In genomic region chr11:27926056-27926455, GRCh38 we compare ENCODE assay signal across 18 cellular contexts.
DNase-seq lines count a peak whose midpoint lies in the region; ATAC-seq and TF ChIP-seq lines count a peak whose summit lies in the region.
"Had no signal": no experiment of that assay in that cellular context is flagged by ENCODE, and none has a peak within 500 bp of the region (broad histone marks: within the 10 kb centered on the region; RNA-seq: fewer than 3 reads in every experiment).

No MANE protein-coding gene starts in this region.

- H3K79me2 ChIP-seq in PC-9 (ENCODE audit: low read depth) = no peaks in the 10 kb centered on the region
- no peaks in the 10 kb centered on the region for H3K79me2 ChIP-seq in trophoblast cell (ENCODE audit: control insufficient read depth, insufficient read depth, low read length, poor library complexity)

- H3K27ac Mint-ChIP-seq in HFFc6 = peak overlapping the region; percentile 89
- H3K27ac Mint-ChIP-seq in chondrocyte (ENCODE audit: unreplicated experiment) = peak overlapping the region; percentile 57
- H3K27ac Mint-ChIP-seq: CD14-positive monocyte had no signal

- H3K18ac ChIP-seq in trophoblast cell (ENCODE audit: low read length) = no peak overlapping the region

- CTCF ChIA-PET in PC-9 (lab: Charles Lee) = interaction anchor here (0.6 kb wide), 1 partner anchor 180 kb away, joined by 4 read pairs; no protein-coding TSS in a partner anchor

- no peak for ATAC-seq in HG02763 (IDR thresholded peaks at IDR 0.05; ENCODE audit: unreplicated experiment)
- ATAC-seq: Panc1 had no signal

- no peak overlapping the region for H2BK5ac ChIP-seq in trophoblast cell (ENCODE audit: low read depth, low read length, poor library complexity)

- H3K79me1 ChIP-seq in trophoblast cell (ENCODE audit: low read length) = no peaks in the 10 kb centered on the region

- peaks cover 0 to 28% (median 13%) of the 10 kb centered on the region in 10 experiments; a peak in 13 of 20 replicates for H3K4me1 ChIP-seq in BLaER1 treated with 17β-estradiol and CSF1 and Interleukin-3, amounts not matched to agents 10 nM and 100 nM
- H3K4me1 ChIP-seq in PC-9 (replicated peaks; ENCODE audit: insufficient read depth) = peaks cover 16% of the 10 kb centered on the region
- H3K4me1 ChIP-seq in trophoblast cell (ENCODE audit: control insufficient read depth in 1 of 2, insufficient read depth in 2 of 2, low read length in 2 of 2) = peaks cover 0 to 7% of the 10 kb centered on the region in 2 experiments

- no peak overlapping the region for H2BK120ac ChIP-seq in trophoblast cell (ENCODE audit: insufficient read depth, low read length, poor library complexity)

- BruUV-seq in PC-9 (replicated peaks; lab: Mats Ljungman, UMichigan) = no TSS peak

- peak overlapping the region in 6 of 11 experiments; percentile 20 to 79 (median 59); a peak in 9 of 22 replicates for H3K4me2 ChIP-seq in BLaER1 treated with 17β-estradiol and CSF1 and Interleukin-3, amounts not matched to agents 10 nM and 100 nM
- H3K4me2 ChIP-seq in PC-9 (peak overlapping the region; percentile 24; the same call in 1 of the 2 replicates), trophoblast cell (ENCODE audit: low read length) (no peak overlapping the region)

- peaks cover 61% of the 10 kb centered on the region for H3K4me1 Mint-ChIP-seq in HFFc6 (ENCODE audit: low read depth)
- peaks cover 23% of the 10 kb centered on the region for H3K4me1 Mint-ChIP-seq in chondrocyte (ENCODE audit: low read depth)
- H3K4me1 Mint-ChIP-seq: CD14-positive monocyte had no signal

- H3K27ac ChIP-seq in BLaER1 treated with 17β-estradiol and CSF1 and Interleukin-3, amounts not matched to agents 10 nM and 100 nM = peak overlapping the region in 4 of 11 experiments; percentile 29 to 42 (median 35); a peak in 6 of 22 replicates
- H3K27ac ChIP-seq in PC-9 (no peak overlapping the region), trophoblast cell (ENCODE audit: low read depth, low read length) (no peak overlapping the region)

- no peaks in the 10 kb centered on the region for H3K36me3 ChIP-seq in BLaER1 treated with 17β-estradiol and CSF1 and Interleukin-3, amounts not matched to agents 10 nM and 100 nM
- H3K36me3 ChIP-seq in PC-9 (ENCODE audit: low read depth) = no peaks in the 10 kb centered on the region
- no peaks in the 10 kb centered on the region for H3K36me3 ChIP-seq in trophoblast cell (ENCODE audit: control insufficient read depth in 1 of 2, insufficient read depth in 2 of 2, low read length in 2 of 2)

- TF ChIP-seq CTCF in HFFc6 (IDR thresholded peaks at IDR 0.05) (no peak), PC-9 (conservative IDR thresholded peaks at IDR 0.05) (no peak), chondrocyte (IDR thresholded peaks at IDR 0.05) (no peak)

- peaks cover 34% of the 10 kb centered on the region for H3K36me3 Mint-ChIP-seq in HFFc6 (ENCODE audit: low read depth)
- no peaks in the 10 kb centered on the region for H3K36me3 Mint-ChIP-seq in chondrocyte (ENCODE audit: low read depth)
- H3K36me3 Mint-ChIP-seq: CD14-positive monocyte had no signal

- H3K9me3 Mint-ChIP-seq in HFFc6 (peaks cover 10% of the 10 kb centered on the region), chondrocyte (ENCODE audit: low read depth) (peaks cover 8% of the 10 kb centered on the region)

- H3K4me3 Mint-ChIP-seq in HFFc6 = no peak overlapping the region; the same call in 1 of the 2 replicates
- H3K4me3 Mint-ChIP-seq in chondrocyte (ENCODE audit: unreplicated experiment) = no peak overlapping the region
- H3K4me3 Mint-ChIP-seq: CD14-positive monocyte had no signal

- H3K9me3 ChIP-seq in BLaER1 treated with 17β-estradiol and CSF1 and Interleukin-3, amounts not matched to agents 10 nM and 100 nM (replicated peaks in 1 of 11) = peaks cover 0 to 27% (median 4%) of the 10 kb centered on the region in 11 experiments; a peak in 8 of 22 replicates
- H3K9me3 ChIP-seq in PC-9 (ENCODE audit: insufficient read depth, low read depth) = no peaks in the 10 kb centered on the region; the same call in none of the 2 replicates
- H3K9me3 ChIP-seq in trophoblast cell (ENCODE audit: insufficient read depth, low read depth, low read length) = no peaks in the 10 kb centered on the region

- H3K9ac ChIP-seq in BLaER1 treated with 17β-estradiol and CSF1 and Interleukin-3, amounts not matched to agents 10 nM and 100 nM = no peak overlapping the region
- no peak overlapping the region for H3K9ac ChIP-seq in trophoblast cell (ENCODE audit: low read length)

- intact Hi-C loops in PC-9 (cut with micrococcal nuclease; ENCODE audit: unreplicated experiment) = no loop called here

- no peak overlapping the region for H2AK5ac ChIP-seq in trophoblast cell (ENCODE audit: low read length)

- H3K27me3 Mint-ChIP-seq in HFFc6 (ENCODE audit: insufficient read depth) (no peaks in the 10 kb centered on the region), chondrocyte (ENCODE audit: low read depth) (no peaks in the 10 kb centered on the region)

- H2BK12ac ChIP-seq in trophoblast cell (ENCODE audit: low read length) = no peak overlapping the region

- no peak overlapping the region for H4K91ac ChIP-seq in trophoblast cell (ENCODE audit: low read depth, low read length)

- H4K12ac ChIP-seq in trophoblast cell (ENCODE audit: low read depth, low read length) = no peak overlapping the region

- H4K20me1 ChIP-seq in BLaER1 treated with 17β-estradiol and CSF1 and Interleukin-3, amounts not matched to agents 10 nM and 100 nM = no peaks in the 10 kb centered on the region
- H4K20me1 ChIP-seq in PC-9 (ENCODE audit: insufficient read depth) = no peaks in the 10 kb centered on the region; the same call in 1 of the 2 replicates

- no peak overlapping the region for H2AFZ ChIP-seq in PC-9
- no peak overlapping the region for H2AFZ ChIP-seq in trophoblast cell (ENCODE audit: insufficient read depth, low read length, poor library complexity)

- H3K23ac ChIP-seq in trophoblast cell (ENCODE audit: low read length) = no peak overlapping the region

- DNase-seq in HFFc6 (no peak), PC-9 (no peak), chondrocyte (ENCODE audit: low spot score) (no peak), HUDEP-2 (lab: John Stamatoyannopoulos, UW; ENCODE audit: unreplicated experiment in 76 of 76) (no peak), trophoblast cell (no peak), cerebellar nuclear complex (lab: John Stamatoyannopoulos, UW) (no peak)
- DNase-seq: DMS79, H7, MV-4-11, NCI-H187, NCI-H2227 treated with DMSO at 0.1 percent for 48 hours, NCI-H510A treated with DMSO at 0.1 percent for 48 hours, NCI-H774, Right ventricle myocardium superior had no signal

- no peak overlapping the region for H4K8ac ChIP-seq in trophoblast cell (ENCODE audit: low read depth, low read length)

- POLR2A ChIA-PET in PC-9 (lab: Charles Lee; ENCODE audit: unreplicated experiment) = no interaction called here

- no peak overlapping the region for H3K4me3 ChIP-seq in BLaER1 treated with 17β-estradiol and CSF1 and Interleukin-3, amounts not matched to agents 10 nM and 100 nM
- no peak overlapping the region for H3K4me3 ChIP-seq in PC-9
- no peak overlapping the region for H3K4me3 ChIP-seq in trophoblast cell (ENCODE audit: low read depth, low read length)

- peaks cover 7% of the 10 kb centered on the region for H3F3A ChIP-seq in PC-9 (ENCODE audit: insufficient read depth, low read depth)

- H3K27me3 ChIP-seq in BLaER1 treated with 17β-estradiol and CSF1 and Interleukin-3, amounts not matched to agents 10 nM and 100 nM = no peaks in the 10 kb centered on the region; a peak in 1 of 22 replicates
- H3K27me3 ChIP-seq in PC-9 (ENCODE audit: insufficient read depth, low read depth) (no peaks in the 10 kb centered on the region), trophoblast cell (ENCODE audit: insufficient read depth, low read length) (no peaks in the 10 kb centered on the region)

- no CpG with 5 or more reads among the region's 2 CpGs for WGBS in trophoblast cell (ENCODE audit: extremely low coverage, insufficient coverage, insufficient read length)

- no peaks in the 10 kb centered on the region for H3K9me2 ChIP-seq in PC-9 (ENCODE audit: insufficient read depth)

- no peak overlapping the region for H3K4ac ChIP-seq in trophoblast cell (ENCODE audit: low read depth, low read length)

- H3K14ac ChIP-seq in trophoblast cell (ENCODE audit: low read length) = no peak overlapping the region
